In genomic region chr1:116906812-116907211, GRCh38 we compare ENCODE assay signal across 20 cellular contexts. TPM values are rescaled to one million over a fixed set of nuclear protein-coding genes. Genes with fewer than 3 reads are reported as not detected.
A peak's percentile ranks its signal among the peaks of the same experiment; 100 is the strongest.
DNase-seq lines count a peak whose midpoint lies in the region; ATAC-seq and TF ChIP-seq lines count a peak whose summit lies in the region.
"Had no signal": no experiment of that assay in that cellular context is flagged by ENCODE, and none has a peak within 500 bp of the region (broad histone marks: within the 10 kb centered on the region; RNA-seq: fewer than 3 reads in every experiment).

No MANE protein-coding gene starts in this region.

- H3K9ac ChIP-seq in trophoblast cell (ENCODE audit: low read length) = no peak overlapping the region
- H3K9ac ChIP-seq: BLaER1 treated with 17β-estradiol and CSF1 and Interleukin-3, amounts not matched to agents 10 nM and 100 nM; SK-N-SH had no signal

- no peak overlapping the region for H2BK5ac ChIP-seq in trophoblast cell (ENCODE audit: low read depth, low read length, poor library complexity)

- ATAC-seq in heart left ventricle = no peak
- peak; percentile 83 for ATAC-seq in esophagus mucosa
- ATAC-seq: GM23338 had no signal

- H3K27ac ChIP-seq in heart left ventricle (no peak overlapping the region), trophoblast cell (ENCODE audit: low read depth, low read length) (no peak overlapping the region)
- H3K27ac ChIP-seq: BLaER1 treated with 17β-estradiol and CSF1 and Interleukin-3, amounts not matched to agents 10 nM and 100 nM had no signal

- peaks cover 20% of the 10 kb centered on the region for H3K79me1 ChIP-seq in trophoblast cell (ENCODE audit: low read length)

- no peak overlapping the region for H2AK5ac ChIP-seq in trophoblast cell (ENCODE audit: low read length)

- H4K12ac ChIP-seq in trophoblast cell (ENCODE audit: low read depth, low read length) = no peak overlapping the region

- H3K36me3 ChIP-seq in heart left ventricle = no peaks in the 10 kb centered on the region
- no peaks in the 10 kb centered on the region for H3K36me3 ChIP-seq in trophoblast cell (ENCODE audit: control insufficient read depth in 1 of 2, insufficient read depth in 2 of 2, low read length in 2 of 2)
- H3K36me3 ChIP-seq: BLaER1 treated with 17β-estradiol and CSF1 and Interleukin-3, amounts not matched to agents 10 nM and 100 nM; HAP-1 had no signal

- H4K91ac ChIP-seq in trophoblast cell (ENCODE audit: low read depth, low read length) = no peak overlapping the region

- H3K4me2 ChIP-seq in trophoblast cell (ENCODE audit: low read length) = no peak overlapping the region
- H3K4me2 ChIP-seq: BLaER1 treated with 17β-estradiol and CSF1 and Interleukin-3, amounts not matched to agents 10 nM and 100 nM; GM23338; SK-N-SH had no signal

- no peak overlapping the region for H2BK12ac ChIP-seq in trophoblast cell (ENCODE audit: low read length)

- H3K27me3 ChIP-seq in heart left ventricle (peaks cover 0 to 17% (median 0%) of the 10 kb centered on the region in 9 donors), trophoblast cell (ENCODE audit: insufficient read depth, low read length) (no peaks in the 10 kb centered on the region)

- TF ChIP-seq POLR2A in heart left ventricle (IDR thresholded peaks at IDR 0.05) = no peak

- H2BK120ac ChIP-seq in trophoblast cell (ENCODE audit: insufficient read depth, low read length, poor library complexity) = no peak overlapping the region

- no peak overlapping the region for H2AFZ ChIP-seq in trophoblast cell (ENCODE audit: insufficient read depth, low read length, poor library complexity)
- H2AFZ ChIP-seq: GM23338 had no signal

- no peak overlapping the region for H3K4ac ChIP-seq in trophoblast cell (ENCODE audit: low read depth, low read length)

- peaks cover 15% of the 10 kb centered on the region for H3K79me2 ChIP-seq in trophoblast cell (ENCODE audit: control insufficient read depth, insufficient read depth, low read length, poor library complexity)

- DNase-seq in cardiac septum (ENCODE audit: low spot score) (peak; percentile 20), heart left ventricle (no peak), trophoblast cell (peak; percentile 77 to 88), SIG-M5 treated with dmso at 0.1 percent for 504 hours (lab: John Stamatoyannopoulos, UW; ENCODE audit: unreplicated experiment) (no peak), NCI-H446 (lab: John Stamatoyannopoulos, UW) (no peak), NCI-H146 (lab: John Stamatoyannopoulos, UW) (no peak), NCI-H2196 treated with DMSO at 0.1 percent for 48 hours (lab: John Stamatoyannopoulos, UW; ENCODE audit: unreplicated experiment) (no peak)
- DNase-seq: 8988T, GDM1, NCI-H1105, NCI-H2081, NCI-H2171, NCI-H526, SHP77, SK-N-SH had no signal

- no peaks in the 10 kb centered on the region for H3K9me3 ChIP-seq in heart left ventricle
- no peaks in the 10 kb centered on the region for H3K9me3 ChIP-seq in trophoblast cell (ENCODE audit: insufficient read depth, low read depth, low read length)
- H3K9me3 ChIP-seq: HAP-1, SK-N-SH had no signal

- no peak overlapping the region for H3K14ac ChIP-seq in trophoblast cell (ENCODE audit: low read length)

- H3K4me3 ChIP-seq in heart left ventricle (no peak overlapping the region), trophoblast cell (ENCODE audit: low read depth, low read length) (no peak overlapping the region)
- H3K4me3 ChIP-seq: BLaER1 treated with 17β-estradiol and CSF1 and Interleukin-3, amounts not matched to agents 10 nM and 100 nM; GM23338; HAP-1 had no signal

- H3K23ac ChIP-seq in trophoblast cell (ENCODE audit: low read length) = no peak overlapping the region

- H3K4me1 ChIP-seq in heart left ventricle (peaks cover 0 to 21% (median 12%) of the 10 kb centered on the region in 12 donors), trophoblast cell (ENCODE audit: control insufficient read depth in 1 of 2, insufficient read depth in 2 of 2, low read length in 2 of 2) (peaks cover 21 to 27% of the 10 kb centered on the region in 2 experiments)

- no peak overlapping the region for H3K18ac ChIP-seq in trophoblast cell (ENCODE audit: low read length)

- TF ChIP-seq CTCF in heart left ventricle (IDR thresholded peaks at IDR 0.05) = no peak

- intact Hi-C loops in cardiac septum (cut with DNase I) (no loop called here), heart left ventricle (cut with DNase I) (loop anchor here in 1 of 10 donors (10.0 kb wide), 1 partner anchor 148 kb away; no protein-coding TSS in a partner anchor)

- WGBS in heart left ventricle, 4 donors = 86 to 94% (median 91%) methylated on average over 3 of the region's 3 CpGs
- WGBS in trophoblast cell (ENCODE audit: extremely low coverage, insufficient coverage, insufficient read length) = no CpG with 5 or more reads among the region's 3 CpGs

- no peak overlapping the region for H4K8ac ChIP-seq in trophoblast cell (ENCODE audit: low read depth, low read length)

RNA-seq across cellular contexts. Expression of gene PTGFRN, which starts 2.9 kb away (rescaled TPM):
- total RNA-seq in cardiac septum (216 TPM), heart left ventricle (100 to 1,000 TPM in 5 of 9 donors, 10 to 100 TPM in 4; 59.3 to 231 (median 137) TPM), esophagus mucosa (55.1 TPM)
- polyA plus RNA-seq in heart left ventricle = 10 to 100 TPM; 21.5 to 65.6 TPM
- polyA plus RNA-seq in trophoblast cell (2013) = 83.0 and 85.0 TPM in 2 replicates
- total RNA-seq: OCI-LY7 had no signal

Comparison
In these comparisons a context has a peak if more than half of its experiments do, and no peak if none do; other contexts are left out.
1. DNase-seq: peak in cardiac septum (single experiment) and trophoblast cell (2 of 2); none in heart left ventricle (0 of 5), SIG-M5 treated with dmso at 0.1 percent for 504 hours (single experiment), NCI-H446 (0 of 2), NCI-H146 (single experiment) and NCI-H2196 treated with DMSO at 0.1 percent for 48 hours (single experiment).